Comparison of ENCODE assay signal across 8 cellular contexts in genomic region chr16:30248379-30248778, GRCh38. TPM values are rescaled to one million over a fixed set of nuclear protein-coding genes. Genes with fewer than 3 reads are reported as not detected.
DNase-seq lines count a peak whose midpoint lies in the region; ATAC-seq and TF ChIP-seq lines count a peak whose summit lies in the region.
"Not testable (repeated sequence)": the region's sequence is repeated elsewhere in the genome, so short reads cannot be mapped to it uniquely, and the experiment has no call there.
"Had no signal": no experiment of that assay in that cellular context is flagged by ENCODE, and none has a peak within 500 bp of the region (broad histone marks: within the 10 kb centered on the region; RNA-seq: fewer than 3 reads in every experiment).

TSS of gene NPIPB13 (minus strand) at chr16:30248479. CDS start at chr16:30245573, 2,906 bp downstream.

- not testable (repeated sequence) for H3K36me3 Mint-ChIP-seq in activated CD4-positive, alpha-beta T cell treated with anti-CD3 and anti-CD28 coated beads for 36 hours (ENCODE audit: low read depth); activated T-helper 17 cell treated with anti-CD3 and anti-CD28 coated beads, Interleukin-2, amount 50 U/mL, for 72 hours (ENCODE audit: low read depth); endodermal cell (ENCODE audit: low read depth); mesothelial cell of epicardium; neural crest cell (ENCODE audit: low read depth)

- H3K9me2 ChIP-seq in PC-9 (ENCODE audit: insufficient read depth), result not testable (repeated sequence)

- ATAC-seq in activated CD4-positive, alpha-beta T cell treated with anti-CD3 and anti-CD28 coated beads for 36 hours; activated T-helper 17 cell treated with anti-CD3 and anti-CD28 coated beads, Interleukin-2, amount 50 U/mL, for 72 hours (replicated peaks); upper lobe of right lung: not testable (repeated sequence)

- not testable (repeated sequence) for H3K27ac Mint-ChIP-seq in activated CD4-positive, alpha-beta T cell treated with anti-CD3 and anti-CD28 coated beads for 36 hours; activated T-helper 17 cell treated with anti-CD3 and anti-CD28 coated beads, Interleukin-2, amount 50 U/mL, for 72 hours; endodermal cell; mesothelial cell of epicardium; neural crest cell (ENCODE audit: unreplicated experiment)

- not testable (repeated sequence) for H3K36me3 ChIP-seq in PC-9 (ENCODE audit: low read depth); endodermal cell (ENCODE audit: control insufficient read depth, insufficient read depth, low read length); upper lobe of right lung

- BruUV-seq in PC-9 (replicated peaks; lab: Mats Ljungman, UMichigan), result not testable (repeated sequence)

- H3K27me3 Mint-ChIP-seq in activated CD4-positive, alpha-beta T cell treated with anti-CD3 and anti-CD28 coated beads for 36 hours; activated T-helper 17 cell treated with anti-CD3 and anti-CD28 coated beads, Interleukin-2, amount 50 U/mL, for 72 hours; endodermal cell (ENCODE audit: insufficient read depth); mesothelial cell of epicardium (ENCODE audit: low read depth); neural crest cell (ENCODE audit: low read depth): not testable (repeated sequence)

- H3F3A ChIP-seq in PC-9 (ENCODE audit: insufficient read depth, low read depth), result not testable (repeated sequence)

- not testable (repeated sequence) for H3K9me3 Mint-ChIP-seq in activated CD4-positive, alpha-beta T cell treated with anti-CD3 and anti-CD28 coated beads for 36 hours (ENCODE audit: low read depth); activated T-helper 17 cell treated with anti-CD3 and anti-CD28 coated beads, Interleukin-2, amount 50 U/mL, for 72 hours; endodermal cell; mesothelial cell of epicardium; neural crest cell

- WGBS in endodermal cell (ENCODE audit: insufficient coverage in 1 of 2, insufficient read length in 1 of 2), 2 experiments, result no CpG with 5 or more reads among the region's 4 CpGs

- POLR2A ChIA-PET in PC-9 (lab: Charles Lee; ENCODE audit: unreplicated experiment); activated CD4-positive, alpha-beta T cell treated with anti-CD3 and anti-CD28 coated beads for 36 hours (lab: Charles Lee): not testable (repeated sequence)

- TF ChIP-seq CTCF in PC-9 (conservative IDR thresholded peaks at IDR 0.05); endodermal cell (conservative IDR thresholded peaks at IDR 0.05); mesothelial cell of epicardium (IDR thresholded peaks at IDR 0.05; ENCODE audit: unreplicated experiment); neural crest cell (conservative IDR thresholded peaks at IDR 0.05); upper lobe of right lung (IDR thresholded peaks at IDR 0.05): not testable (repeated sequence)

- not testable (repeated sequence) for H3K4me1 ChIP-seq in PC-9 (replicated peaks; ENCODE audit: insufficient read depth); endodermal cell (ENCODE audit: control insufficient read depth, insufficient read depth, low read length); upper lobe of right lung

- not testable (repeated sequence) for H3K27ac ChIP-seq in PC-9; endodermal cell (ENCODE audit: low read depth, low read length); upper lobe of right lung

- H3K9ac ChIP-seq in endodermal cell (ENCODE audit: extremely low read depth, low read length, poor library complexity, severe bottlenecking), result not testable (repeated sequence)

- not testable (repeated sequence) for H3K4me1 Mint-ChIP-seq in activated CD4-positive, alpha-beta T cell treated with anti-CD3 and anti-CD28 coated beads for 36 hours; activated T-helper 17 cell treated with anti-CD3 and anti-CD28 coated beads, Interleukin-2, amount 50 U/mL, for 72 hours; endodermal cell; mesothelial cell of epicardium; neural crest cell

- not testable (repeated sequence) for H3K9me3 ChIP-seq in PC-9 (ENCODE audit: insufficient read depth, low read depth); endodermal cell (ENCODE audit: control insufficient read depth, low read length); upper lobe of right lung

- intact Hi-C loops in PC-9 (cut with micrococcal nuclease; ENCODE audit: unreplicated experiment); activated CD4-positive, alpha-beta T cell treated with anti-CD3 and anti-CD28 coated beads for 36 hours (cut with DNase I, micrococcal nuclease); upper lobe of right lung (cut with DNase I): not testable (repeated sequence)

- not testable (repeated sequence) for H3K4me2 ChIP-seq in PC-9

- not testable (repeated sequence) for H4K20me1 ChIP-seq in PC-9 (ENCODE audit: insufficient read depth)

- not testable (repeated sequence) for H2AFZ ChIP-seq in PC-9

- not testable (repeated sequence) for H3K27me3 ChIP-seq in PC-9 (ENCODE audit: insufficient read depth, low read depth); endodermal cell (ENCODE audit: control insufficient read depth, insufficient read depth, low read length, poor library complexity, severe bottlenecking); upper lobe of right lung

- DNase-seq in PC-9; activated CD4-positive, alpha-beta T cell treated with anti-CD3 and anti-CD28 coated beads for 36 hours; endodermal cell; mesothelial cell of epicardium (ENCODE audit: low spot score in 2 of 2, unreplicated experiment in 2 of 2); neural crest cell (ENCODE audit: low read depth, low spot score); upper lobe of right lung: not testable (repeated sequence)

- CTCF ChIA-PET in PC-9 (lab: Charles Lee); activated CD4-positive, alpha-beta T cell treated with anti-CD3 and anti-CD28 coated beads for 36 hours (lab: Charles Lee): not testable (repeated sequence)

- not testable (repeated sequence) for H3K79me2 ChIP-seq in PC-9 (ENCODE audit: low read depth)

- H3K4me3 ChIP-seq in PC-9; endodermal cell (ENCODE audit: low read length); upper lobe of right lung: not testable (repeated sequence)

- not testable (repeated sequence) for H3K4me3 Mint-ChIP-seq in activated CD4-positive, alpha-beta T cell treated with anti-CD3 and anti-CD28 coated beads for 36 hours; activated T-helper 17 cell treated with anti-CD3 and anti-CD28 coated beads, Interleukin-2, amount 50 U/mL, for 72 hours; endodermal cell; mesothelial cell of epicardium; neural crest cell

RNA-seq across cellular contexts. Expression of gene NPIPB13, which starts in this region (rescaled TPM):
- total RNA-seq in PC-9 (2021) (24.6 and 30.6 TPM in 2 replicates), endodermal cell (10 to 100 TPM; 18.3 to 31.1 TPM), mesothelial cell of epicardium (34.8 to 38.6 TPM (median 37.1 TPM) in 3 replicates), neural crest cell (11.2 and 15.4 TPM in 2 replicates), upper lobe of right lung (19.9 TPM)
- 10 to 100 TPM; 10.5 to 11.3 TPM for total RNA-seq in activated CD4-positive, alpha-beta T cell treated with anti-CD3 and anti-CD28 coated beads for 36 hours
- total RNA-seq in activated T-helper 17 cell treated with anti-CD3 and anti-CD28 coated beads, Interleukin-2, amount 50 U/mL, for 72 hours, result 10 to 100 TPM; 16.1 to 25.1 TPM
- 3.7 TPM for polyA plus RNA-seq in endodermal cell (2013, experiment 1 of 2)
- polyA plus RNA-seq in endodermal cell (2013, experiment 2 of 2), result 2.9 TPM
- total RNA-seq: G401 had no signal
